Comparison of ENCODE assay signal across 23 cellular contexts in the genomic region with DNA sequence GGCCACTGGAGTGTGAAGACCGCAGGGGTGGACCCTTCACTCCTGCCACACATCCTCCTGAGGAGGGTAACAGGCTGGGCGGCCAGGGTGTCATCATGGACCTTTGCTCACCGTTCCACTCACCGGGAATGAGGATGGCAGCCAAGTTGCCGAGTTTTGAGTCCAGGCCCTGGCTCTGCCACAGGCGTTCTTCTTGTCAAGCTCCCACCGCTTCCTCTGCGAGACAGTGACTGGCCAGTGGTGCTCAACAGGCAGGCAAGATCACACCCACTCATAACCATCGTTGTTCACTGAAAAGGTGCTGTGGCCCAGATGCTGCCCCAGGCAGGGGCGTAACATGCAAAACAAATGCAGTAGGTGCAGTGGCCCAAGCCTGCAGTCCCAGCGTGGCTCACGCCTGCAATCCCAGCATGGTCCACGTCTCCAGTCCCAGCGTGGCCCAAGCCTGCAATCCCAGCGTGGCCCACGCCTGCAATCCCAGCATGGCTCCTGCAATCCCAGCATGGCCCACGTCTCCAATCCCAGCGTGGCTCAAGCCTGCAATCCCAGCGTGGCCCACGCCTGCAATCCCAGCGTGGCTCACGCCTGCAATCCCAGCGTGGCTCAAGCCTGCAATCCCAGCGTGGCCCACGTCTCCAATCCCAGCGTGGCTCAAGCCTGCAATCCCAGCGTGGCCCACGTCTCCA. TPM values are rescaled to one million over a fixed set of nuclear protein-coding genes. Genes with fewer than 3 reads are reported as not detected.
"Had no signal": no experiment of that assay in that cellular context is flagged by ENCODE, and none has a peak within 500 bp of the region (broad histone marks: within the 10 kb centered on the region; RNA-seq: fewer than 3 reads in every experiment).

No MANE protein-coding gene starts in this region.

- H3K36me3 Mint-ChIP-seq: mesothelial cell of epicardium, naive B cell, type B pancreatic cell had no signal

- DNase-seq: cerebellar nuclear complex; cortex of kidney; effector CD4-positive, alpha-beta T cell; head of caudate nucleus; mesenchymal stem cell; mucosa of descending colon; naive B cell; nephron progenitor cell; stimulated activated CD4-positive, alpha-beta T cell treated with anti-CD3 and anti-CD28 coated beads, Interleukin-2, amount 100 ng/mL, for 24 hours; stimulated activated CD4-positive, alpha-beta T cell treated with anti-CD3 and anti-CD28 coated beads, Interleukin-4, amount 100 ng/mL, for 24 hours; stimulated activated naive CD8-positive, alpha-beta T cell treated with anti-CD3 and anti-CD28 coated beads, Interleukin-15, Interleukin-2, amounts not matched to agents 100 U/mL and 50 U/mL, for 24 hours; substantia nigra; testis; tibial artery had no signal

- H3K9me3 Mint-ChIP-seq: mesothelial cell of epicardium; naive B cell; stimulated activated effector memory CD8-positive, alpha-beta T cell treated with anti-CD3 and anti-CD28 coated beads, Interleukin-12 subunit alpha, Interleukin-12 subunit beta, amount 100 ng/mL, for 72 hours; type B pancreatic cell had no signal

- H3K4me1 ChIP-seq: prostate gland had no signal

- H3K27ac Mint-ChIP-seq: mesothelial cell of epicardium; naive B cell; nephron progenitor cell; stimulated activated effector memory CD8-positive, alpha-beta T cell treated with anti-CD3 and anti-CD28 coated beads, Interleukin-12 subunit alpha, Interleukin-12 subunit beta, amount 100 ng/mL, for 72 hours; type B pancreatic cell had no signal

- H3K4me3 ChIP-seq: lung, mucosa of descending colon, prostate gland, right atrium auricular region, testis, tibial artery had no signal

- ATAC-seq: mucosa of descending colon; sciatic nerve; stimulated activated effector memory CD8-positive, alpha-beta T cell treated with anti-CD3 and anti-CD28 coated beads, Interleukin-12 subunit alpha, Interleukin-12 subunit beta, amount 100 ng/mL, for 72 hours; stimulated activated naive CD8-positive, alpha-beta T cell treated with anti-CD3 and anti-CD28 coated beads, Interleukin-15, Interleukin-2, amounts not matched to agents 100 U/mL and 50 U/mL, for 24 hours had no signal

- H3K36me3 ChIP-seq: neutrophil, prostate gland, right atrium auricular region, tibial artery had no signal

- H3K9me3 ChIP-seq: mucosa of descending colon, neutrophil, prostate gland, right atrium auricular region, testis, tibial artery had no signal

- H3K27me3 ChIP-seq: right atrium auricular region, testis had no signal

- H3K27ac ChIP-seq: neutrophil, prostate gland, right atrium auricular region, testis, tibial artery had no signal

- H3K4me3 Mint-ChIP-seq: mesothelial cell of epicardium; naive B cell; nephron progenitor cell; stimulated activated effector memory CD8-positive, alpha-beta T cell treated with anti-CD3 and anti-CD28 coated beads, Interleukin-12 subunit alpha, Interleukin-12 subunit beta, amount 100 ng/mL, for 72 hours; type B pancreatic cell had no signal

RNA-seq across cellular contexts. Expression of a gene that starts 5.0 kb away (rescaled TPM):
- total RNA-seq: skeletal muscle tissue had no signal
